In genomic region chr14:100815478-100816285, GRCh38 we compare ENCODE assay signal across 2 cellular contexts.
TF ChIP-seq lines count a peak whose summit lies in the region.

No MANE protein-coding gene starts in this region.

TF ChIP-seq in endothelial cell of umbilical vein, 7 proteins besides CTCF, POLR2A, EP300 and RAD21 (continued from another document):
- TF ChIP-seq MYC (IDR thresholded peaks at IDR 0.05; ENCODE audit: low read depth, low read length): peak; percentile 69
- no peak for TF ChIP-seq POLR2AphosphoS5 (IDR thresholded peaks at IDR 0.05; ENCODE audit: insufficient read depth, low read depth, low read length)
- TF ChIP-seq GATA2 (IDR thresholded peaks at IDR 0.05; ENCODE audit: insufficient read depth, insufficient read length, low read depth, low read length): no peak
- TF ChIP-seq FOS (IDR thresholded peaks at IDR 0.05; ENCODE audit: borderline replicate concordance, insufficient read depth, low read length): peak; percentile 12
- peak; percentile 84 for TF ChIP-seq MAX (IDR thresholded peaks at IDR 0.05; ENCODE audit: insufficient read depth, insufficient read length)

TF ChIP-seq in SK-N-SH, 30 proteins besides CTCF, POLR2A, EP300 and RAD21 (continued from another document):
- TF ChIP-seq JUND (IDR thresholded peaks at IDR 0.05): no peak
- no peak for TF ChIP-seq MEF2A (IDR thresholded peaks at IDR 0.05; ENCODE audit: borderline replicate concordance, low read depth)
- TF ChIP-seq TEAD4 (IDR thresholded peaks at IDR 0.05; ENCODE audit: borderline replicate concordance, insufficient read depth): no peak
- TF ChIP-seq, protein P1, sequence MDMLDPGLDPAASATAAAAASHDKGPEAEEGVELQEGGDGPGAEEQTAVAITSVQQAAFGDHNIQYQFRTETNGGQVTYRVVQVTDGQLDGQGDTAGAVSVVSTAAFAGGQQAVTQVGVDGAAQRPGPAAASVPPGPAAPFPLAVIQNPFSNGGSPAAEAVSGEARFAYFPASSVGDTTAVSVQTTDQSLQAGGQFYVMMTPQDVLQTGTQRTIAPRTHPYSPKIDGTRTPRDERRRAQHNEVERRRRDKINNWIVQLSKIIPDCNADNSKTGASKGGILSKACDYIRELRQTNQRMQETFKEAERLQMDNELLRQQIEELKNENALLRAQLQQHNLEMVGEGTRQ (IDR thresholded peaks at IDR 0.05; ENCODE audit: borderline replicate concordance, low read depth, low read length): no peak
- no peak for TF ChIP-seq GATA2 (CRISPR knock-in tag; IDR thresholded peaks at IDR 0.05)
- no peak for TF ChIP-seq RFX5 (IDR thresholded peaks at IDR 0.05; ENCODE audit: low read length)
- TF ChIP-seq, protein P2, sequence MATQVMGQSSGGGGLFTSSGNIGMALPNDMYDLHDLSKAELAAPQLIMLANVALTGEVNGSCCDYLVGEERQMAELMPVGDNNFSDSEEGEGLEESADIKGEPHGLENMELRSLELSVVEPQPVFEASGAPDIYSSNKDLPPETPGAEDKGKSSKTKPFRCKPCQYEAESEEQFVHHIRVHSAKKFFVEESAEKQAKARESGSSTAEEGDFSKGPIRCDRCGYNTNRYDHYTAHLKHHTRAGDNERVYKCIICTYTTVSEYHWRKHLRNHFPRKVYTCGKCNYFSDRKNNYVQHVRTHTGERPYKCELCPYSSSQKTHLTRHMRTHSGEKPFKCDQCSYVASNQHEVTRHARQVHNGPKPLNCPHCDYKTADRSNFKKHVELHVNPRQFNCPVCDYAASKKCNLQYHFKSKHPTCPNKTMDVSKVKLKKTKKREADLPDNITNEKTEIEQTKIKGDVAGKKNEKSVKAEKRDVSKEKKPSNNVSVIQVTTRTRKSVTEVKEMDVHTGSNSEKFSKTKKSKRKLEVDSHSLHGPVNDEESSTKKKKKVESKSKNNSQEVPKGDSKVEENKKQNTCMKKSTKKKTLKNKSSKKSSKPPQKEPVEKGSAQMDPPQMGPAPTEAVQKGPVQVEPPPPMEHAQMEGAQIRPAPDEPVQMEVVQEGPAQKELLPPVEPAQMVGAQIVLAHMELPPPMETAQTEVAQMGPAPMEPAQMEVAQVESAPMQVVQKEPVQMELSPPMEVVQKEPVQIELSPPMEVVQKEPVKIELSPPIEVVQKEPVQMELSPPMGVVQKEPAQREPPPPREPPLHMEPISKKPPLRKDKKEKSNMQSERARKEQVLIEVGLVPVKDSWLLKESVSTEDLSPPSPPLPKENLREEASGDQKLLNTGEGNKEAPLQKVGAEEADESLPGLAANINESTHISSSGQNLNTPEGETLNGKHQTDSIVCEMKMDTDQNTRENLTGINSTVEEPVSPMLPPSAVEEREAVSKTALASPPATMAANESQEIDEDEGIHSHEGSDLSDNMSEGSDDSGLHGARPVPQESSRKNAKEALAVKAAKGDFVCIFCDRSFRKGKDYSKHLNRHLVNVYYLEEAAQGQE (IDR thresholded peaks at IDR 0.05; ENCODE audit: low read depth, low read length): no peak
- no peak for TF ChIP-seq RXRA (IDR thresholded peaks at IDR 0.05; ENCODE audit: borderline replicate concordance, low read depth)
- TF ChIP-seq, protein P3, sequence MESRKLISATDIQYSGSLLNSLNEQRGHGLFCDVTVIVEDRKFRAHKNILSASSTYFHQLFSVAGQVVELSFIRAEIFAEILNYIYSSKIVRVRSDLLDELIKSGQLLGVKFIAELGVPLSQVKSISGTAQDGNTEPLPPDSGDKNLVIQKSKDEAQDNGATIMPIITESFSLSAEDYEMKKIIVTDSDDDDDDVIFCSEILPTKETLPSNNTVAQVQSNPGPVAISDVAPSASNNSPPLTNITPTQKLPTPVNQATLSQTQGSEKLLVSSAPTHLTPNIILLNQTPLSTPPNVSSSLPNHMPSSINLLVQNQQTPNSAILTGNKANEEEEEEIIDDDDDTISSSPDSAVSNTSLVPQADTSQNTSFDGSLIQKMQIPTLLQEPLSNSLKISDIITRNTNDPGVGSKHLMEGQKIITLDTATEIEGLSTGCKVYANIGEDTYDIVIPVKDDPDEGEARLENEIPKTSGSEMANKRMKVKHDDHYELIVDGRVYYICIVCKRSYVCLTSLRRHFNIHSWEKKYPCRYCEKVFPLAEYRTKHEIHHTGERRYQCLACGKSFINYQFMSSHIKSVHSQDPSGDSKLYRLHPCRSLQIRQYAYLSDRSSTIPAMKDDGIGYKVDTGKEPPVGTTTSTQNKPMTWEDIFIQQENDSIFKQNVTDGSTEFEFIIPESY (IDR thresholded peaks at IDR 0.05; ENCODE audit: borderline replicate concordance, low read depth): no peak
- TF ChIP-seq, protein P4, sequence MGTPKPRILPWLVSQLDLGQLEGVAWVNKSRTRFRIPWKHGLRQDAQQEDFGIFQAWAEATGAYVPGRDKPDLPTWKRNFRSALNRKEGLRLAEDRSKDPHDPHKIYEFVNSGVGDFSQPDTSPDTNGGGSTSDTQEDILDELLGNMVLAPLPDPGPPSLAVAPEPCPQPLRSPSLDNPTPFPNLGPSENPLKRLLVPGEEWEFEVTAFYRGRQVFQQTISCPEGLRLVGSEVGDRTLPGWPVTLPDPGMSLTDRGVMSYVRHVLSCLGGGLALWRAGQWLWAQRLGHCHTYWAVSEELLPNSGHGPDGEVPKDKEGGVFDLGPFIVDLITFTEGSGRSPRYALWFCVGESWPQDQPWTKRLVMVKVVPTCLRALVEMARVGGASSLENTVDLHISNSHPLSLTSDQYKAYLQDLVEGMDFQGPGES (IDR thresholded peaks at IDR 0.05; ENCODE audit: low read depth, low read length): no peak
- TF ChIP-seq CHD2 (IDR thresholded peaks at IDR 0.05; ENCODE audit: low read length, partially characterized antibody): no peak
- TF ChIP-seq RCOR1 (IDR thresholded peaks at IDR 0.05; ENCODE audit: low read length): no peak
